In the genomic region with DNA sequence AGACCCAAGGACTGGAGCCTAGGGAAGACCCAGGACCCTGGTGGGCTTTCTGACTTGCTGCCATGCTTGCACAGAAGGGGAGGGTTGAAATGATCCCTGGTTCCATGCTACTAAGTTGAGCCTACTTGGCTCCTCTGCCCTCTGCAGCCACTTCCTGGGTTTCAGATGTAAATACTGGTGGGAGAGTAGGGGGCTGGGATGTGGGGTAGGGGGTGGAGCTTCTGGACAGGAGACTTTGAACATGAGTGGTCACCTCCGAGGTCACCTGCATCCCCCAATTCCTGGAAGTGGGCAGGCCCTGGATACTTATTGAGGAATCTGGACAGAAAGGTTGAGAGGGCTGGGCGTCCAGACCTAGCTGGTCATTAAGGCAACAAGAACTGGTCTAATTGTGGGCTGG, we compare ENCODE assay signal across 12 cellular contexts. TPM values are rescaled to one million over a fixed set of nuclear protein-coding genes. Genes with fewer than 3 reads are reported as not detected.
DNase-seq lines count a peak whose midpoint lies in the region; ATAC-seq and TF ChIP-seq lines count a peak whose summit lies in the region.
"Had no signal": no experiment of that assay in that cellular context is flagged by ENCODE, and none has a peak within 500 bp of the region (broad histone marks: within the 10 kb centered on the region; RNA-seq: fewer than 3 reads in every experiment).

No MANE protein-coding gene starts in this region.

- ATAC-seq in effector memory CD8-positive, alpha-beta T cell (replicated peaks) = no peak
- ATAC-seq: GM12878; stimulated activated naive CD8-positive, alpha-beta T cell treated with anti-CD3 and anti-CD28 coated beads, Interleukin-15, amount 100 ng/mL, for 72 hours had no signal

- no peaks in the 10 kb centered on the region for H3K9me3 ChIP-seq in CD8-positive, alpha-beta memory T cell (ENCODE audit: low read length)
- no peaks in the 10 kb centered on the region for H3K9me3 ChIP-seq in suprapubic skin

- no peak for TF ChIP-seq EP300 in suprapubic skin (IDR thresholded peaks at IDR 0.05)

- no peak overlapping the region for H3K4me3 ChIP-seq in CD8-positive, alpha-beta memory T cell (ENCODE audit: low read length)
- no peak overlapping the region for H3K4me3 ChIP-seq in suprapubic skin
- H3K4me3 ChIP-seq: GM12878, lung had no signal

- no peaks in the 10 kb centered on the region for H3K27me3 ChIP-seq in CD8-positive, alpha-beta memory T cell (ENCODE audit: insufficient read depth, low read length, poor library complexity, severe bottlenecking)
- H3K27me3 ChIP-seq in suprapubic skin = no peaks in the 10 kb centered on the region

- peak overlapping the region; percentile 93; the same call in 1 of the 2 replicates for H3K27ac ChIP-seq in C4-2B
- no peak overlapping the region for H3K27ac ChIP-seq in CD8-positive, alpha-beta memory T cell (ENCODE audit: low read depth, low read length)
- no peak overlapping the region for H3K27ac ChIP-seq in suprapubic skin

- H3K4me1 ChIP-seq in CD8-positive, alpha-beta memory T cell (ENCODE audit: insufficient read depth, low read length) = peaks cover 21% of the 10 kb centered on the region
- H3K4me1 ChIP-seq in suprapubic skin = peaks cover 25% of the 10 kb centered on the region

- CTCF ChIA-PET in CD8-positive, alpha-beta memory T cell (lab: Charles Lee) = no interaction called here

- DNase-seq in CD8-positive, alpha-beta memory T cell = no peak
- DNase-seq in effector memory CD8-positive, alpha-beta T cell = no peak
- DNase-seq in neural crest cell (ENCODE audit: low read depth, low spot score) (no peak), HCEC 1CT (no peak), hypothalamus (lab: John Stamatoyannopoulos, UW) (no peak), suprapubic skin (ENCODE audit: low spot score in 2 of 2) (no peak)
- DNase-seq: activated CD4-positive, alpha-beta T cell treated with anti-CD3 and anti-CD28 coated beads, Interleukin-2, amount 50 U/mL, for 1 hour; effector memory CD4-positive, alpha-beta T cell; stimulated activated naive CD8-positive, alpha-beta T cell treated with anti-CD3 and anti-CD28 coated beads, Interleukin-15, amount 100 ng/mL, for 72 hours had no signal

- POLR2A ChIA-PET in CD8-positive, alpha-beta memory T cell (lab: Charles Lee) = no interaction called here

- H3K4me1 Mint-ChIP-seq in CD8-positive, alpha-beta memory T cell = peaks cover 28 to 51% (median 46%) of the 10 kb centered on the region in 3 donors
- peaks cover 24 to 40% of the 10 kb centered on the region in 2 donors for H3K4me1 Mint-ChIP-seq in effector memory CD8-positive, alpha-beta T cell (ENCODE audit: low read depth in 2 of 2)
- peaks cover 37% of the 10 kb centered on the region for H3K4me1 Mint-ChIP-seq in neural crest cell

- no peak for TF ChIP-seq CTCF in C4-2B (conservative IDR thresholded peaks at IDR 0.05)
- no peak for TF ChIP-seq CTCF in neural crest cell (conservative IDR thresholded peaks at IDR 0.05)
- no peak for TF ChIP-seq CTCF in suprapubic skin (IDR thresholded peaks at IDR 0.05)

- peak overlapping the region; percentile 51 to 83 (median 72) for H3K27ac Mint-ChIP-seq in CD8-positive, alpha-beta memory T cell
- peak overlapping the region; percentile 62 to 81 for H3K27ac Mint-ChIP-seq in effector memory CD8-positive, alpha-beta T cell
- no peak overlapping the region for H3K27ac Mint-ChIP-seq in neural crest cell (ENCODE audit: unreplicated experiment)
- H3K27ac Mint-ChIP-seq: stimulated activated naive CD8-positive, alpha-beta T cell treated with anti-CD3 and anti-CD28 coated beads, Interleukin-15, amount 100 ng/mL, for 72 hours had no signal

- H3K4me3 Mint-ChIP-seq in CD8-positive, alpha-beta memory T cell = peak overlapping the region; percentile 49 to 85 (median 73)
- H3K4me3 Mint-ChIP-seq in effector memory CD8-positive, alpha-beta T cell = peak overlapping the region in 1 of 2 donors; percentile 58
- H3K4me3 Mint-ChIP-seq in neural crest cell = peak overlapping the region; percentile 80

- 90% methylated on average over 2 of the region's 2 CpGs for whole genome bisulfite sequencing in suprapubic skin

- no peaks in the 10 kb centered on the region for H3K27me3 Mint-ChIP-seq in CD8-positive, alpha-beta memory T cell
- H3K27me3 Mint-ChIP-seq in effector memory CD8-positive, alpha-beta T cell = peaks cover 7 to 14% of the 10 kb centered on the region in 2 donors
- H3K27me3 Mint-ChIP-seq in neural crest cell (ENCODE audit: low read depth) = peaks cover 5% of the 10 kb centered on the region
- H3K27me3 Mint-ChIP-seq: stimulated activated naive CD8-positive, alpha-beta T cell treated with anti-CD3 and anti-CD28 coated beads, Interleukin-15, amount 100 ng/mL, for 72 hours had no signal

- no peaks in the 10 kb centered on the region for H3K36me3 ChIP-seq in CD8-positive, alpha-beta memory T cell (ENCODE audit: insufficient read depth, low read length)
- no peaks in the 10 kb centered on the region for H3K36me3 ChIP-seq in suprapubic skin

- peaks cover 0 to 7% (median 0%) of the 10 kb centered on the region in 3 donors for H3K36me3 Mint-ChIP-seq in CD8-positive, alpha-beta memory T cell
- peaks cover 11% of the 10 kb centered on the region for H3K36me3 Mint-ChIP-seq in effector memory CD8-positive, alpha-beta T cell (ENCODE audit: insufficient read depth)
- no peaks in the 10 kb centered on the region for H3K36me3 Mint-ChIP-seq in neural crest cell (ENCODE audit: low read depth)

- TF ChIP-seq POLR2A in suprapubic skin (IDR thresholded peaks at IDR 0.05) = no peak

- peaks cover 0 to 2% (median 0%) of the 10 kb centered on the region in 5 donors for H3K9me3 Mint-ChIP-seq in CD8-positive, alpha-beta memory T cell
- H3K9me3 Mint-ChIP-seq in effector memory CD8-positive, alpha-beta T cell = no peaks in the 10 kb centered on the region
- H3K9me3 Mint-ChIP-seq in neural crest cell = no peaks in the 10 kb centered on the region
- H3K9me3 Mint-ChIP-seq: stimulated activated naive CD8-positive, alpha-beta T cell treated with anti-CD3 and anti-CD28 coated beads, Interleukin-15, amount 100 ng/mL, for 72 hours had no signal

RNA-seq across cellular contexts. Expression of gene ZMIZ1, which starts 2.9 kb away (rescaled TPM):
- 10 to 100 TPM; 34.7 to 36.3 TPM for total RNA-seq in CD8-positive, alpha-beta memory T cell
- polyA plus RNA-seq in CD8-positive, alpha-beta memory T cell = 8.0 TPM
- 87.1 and 92.0 TPM in 2 replicates for total RNA-seq in neural crest cell
- 100 to 1,000 TPM in 1 of 4 donors, 10 to 100 TPM in 3; 71.9 to 104 (median 79.5) TPM for total RNA-seq in suprapubic skin
